Comparison of ENCODE assay signal across 18 cellular contexts in genomic region chr7:147811923-147812322, GRCh38.
DNase-seq lines count a peak whose midpoint lies in the region; ATAC-seq and TF ChIP-seq lines count a peak whose summit lies in the region.
"Had no signal": no experiment of that assay in that cellular context is flagged by ENCODE, and none has a peak within 500 bp of the region (broad histone marks: within the 10 kb centered on the region; RNA-seq: fewer than 3 reads in every experiment).

No MANE protein-coding gene starts in this region.

- no peaks in the 10 kb centered on the region for H3K36me3 ChIP-seq in mesendoderm (ENCODE audit: control insufficient read depth, insufficient read depth, low read length)
- H3K36me3 ChIP-seq in osteoblast (ENCODE audit: insufficient read depth, low read length), result no peaks in the 10 kb centered on the region
- no peaks in the 10 kb centered on the region for H3K36me3 ChIP-seq in smooth muscle cell (ENCODE audit: low read depth)
- no peaks in the 10 kb centered on the region for H3K36me3 ChIP-seq in OCI-LY7 (ENCODE audit: insufficient read depth, low read length)
- H3K36me3 ChIP-seq: BLaER1 treated with 17β-estradiol and CSF1 and Interleukin-3, amounts not matched to agents 10 nM and 100 nM had no signal

- H3K9ac ChIP-seq in mesendoderm (ENCODE audit: low read length), result no peak overlapping the region
- H3K9ac ChIP-seq in smooth muscle cell (ENCODE audit: low read depth), result no peak overlapping the region
- H3K9ac ChIP-seq: BLaER1 treated with 17β-estradiol and CSF1 and Interleukin-3, amounts not matched to agents 10 nM and 100 nM had no signal

- H4K20me1 ChIP-seq in osteoblast (ENCODE audit: insufficient read depth, low read length), result no peaks in the 10 kb centered on the region
- H4K20me1 ChIP-seq in smooth muscle cell (ENCODE audit: low read depth), result no peaks in the 10 kb centered on the region
- H4K20me1 ChIP-seq in OCI-LY7 (ENCODE audit: insufficient read depth, low read length), result no peaks in the 10 kb centered on the region
- H4K20me1 ChIP-seq: BLaER1 treated with 17β-estradiol and CSF1 and Interleukin-3, amounts not matched to agents 10 nM and 100 nM had no signal

- ATAC-seq in effector memory CD8-positive, alpha-beta T cell (replicated peaks), result no peak
- ATAC-seq: A549; CD8-positive, alpha-beta T cell had no signal

- no peak overlapping the region for H2BK120ac ChIP-seq in mesendoderm (ENCODE audit: low read depth, low read length)

- H3K27ac Mint-ChIP-seq in effector memory CD8-positive, alpha-beta T cell, result no peak overlapping the region
- H3K27ac Mint-ChIP-seq: B cell; CD4-positive, alpha-beta T cell; CD8-positive, alpha-beta T cell had no signal

- no peak overlapping the region for H3K4ac ChIP-seq in mesendoderm (ENCODE audit: low read depth, low read length)

- no peak for TF ChIP-seq CTCF in osteoblast (IDR thresholded peaks at IDR 0.05; ENCODE audit: extremely low read depth, low read depth, low read length)
- no peak for TF ChIP-seq CTCF in smooth muscle cell (IDR thresholded peaks at IDR 0.05; ENCODE audit: borderline replicate concordance, insufficient read depth, poor library complexity, severe bottlenecking)
- TF ChIP-seq CTCF in OCI-LY7 (conservative IDR thresholded peaks at IDR 0.05; ENCODE audit: low read length), result no peak

- no CpG with 5 or more reads among the region's 5 CpGs for WGBS in mesendoderm (ENCODE audit: extremely low coverage, insufficient coverage, low lambda C conversion rate)
- 48% methylated on average over 5 of the region's 5 CpGs for WGBS in smooth muscle cell (ENCODE audit: low lambda C conversion rate)

- POLR2A ChIA-PET in OCI-LY7 (lab: Charles Lee), result no interaction called here

- no peaks in the 10 kb centered on the region for H3K79me2 ChIP-seq in mesendoderm (ENCODE audit: control insufficient read depth, insufficient read depth, low read length)
- no peaks in the 10 kb centered on the region for H3K79me2 ChIP-seq in osteoblast (ENCODE audit: insufficient read depth, low read length)
- H3K79me2 ChIP-seq in smooth muscle cell (ENCODE audit: low read depth), result no peaks in the 10 kb centered on the region
- H3K79me2 ChIP-seq in OCI-LY7 (ENCODE audit: insufficient read depth, low read depth, low read length), result no peaks in the 10 kb centered on the region

- H3K4me3 ChIP-seq in mesendoderm (ENCODE audit: low read length) (no peak overlapping the region), osteoblast (ENCODE audit: insufficient read depth, low read length) (no peak overlapping the region), smooth muscle cell (no peak overlapping the region), OCI-LY7 (ENCODE audit: low read depth, low read length, poor library complexity, severe bottlenecking) (no peak overlapping the region)
- H3K4me3 ChIP-seq: A549; BLaER1 treated with 17β-estradiol and CSF1 and Interleukin-3, amounts not matched to agents 10 nM and 100 nM had no signal

- H3K27me3 ChIP-seq in mesendoderm (ENCODE audit: insufficient read depth, low read length, poor library complexity) (no peaks in the 10 kb centered on the region), osteoblast (ENCODE audit: insufficient read depth, low read length) (no peaks in the 10 kb centered on the region), smooth muscle cell (ENCODE audit: low read depth) (no peaks in the 10 kb centered on the region)
- H3K27me3 ChIP-seq: BLaER1 treated with 17β-estradiol and CSF1 and Interleukin-3, amounts not matched to agents 10 nM and 100 nM had no signal

- H2AFZ ChIP-seq in osteoblast (ENCODE audit: low read length) (no peak overlapping the region), smooth muscle cell (ENCODE audit: low read depth) (peak overlapping the region; percentile 49), OCI-LY7 (ENCODE audit: low read length) (no peak overlapping the region)

- peaks cover 5% of the 10 kb centered on the region for H3F3A ChIP-seq in smooth muscle cell (ENCODE audit: low read depth)

- H3K27ac ChIP-seq in mesendoderm (ENCODE audit: low read depth, low read length) (no peak overlapping the region), osteoblast (ENCODE audit: low read depth, low read length) (no peak overlapping the region), smooth muscle cell (ENCODE audit: low read depth) (no peak overlapping the region), OCI-LY7 (ENCODE audit: low read depth, low read length, poor library complexity, severe bottlenecking) (no peak overlapping the region)
- H3K27ac ChIP-seq: 22Rv1; A549; BLaER1 treated with 17β-estradiol and CSF1 and Interleukin-3, amounts not matched to agents 10 nM and 100 nM; C4-2B had no signal

- BruUV-seq in OCI-LY7 (replicated peaks; lab: Mats Ljungman, UMichigan), result no TSS peak

- no peaks in the 10 kb centered on the region for H3K36me3 Mint-ChIP-seq in effector memory CD8-positive, alpha-beta T cell (ENCODE audit: insufficient read depth)
- H3K36me3 Mint-ChIP-seq: CD8-positive, alpha-beta T cell had no signal

- H3K4me1 Mint-ChIP-seq in effector memory CD8-positive, alpha-beta T cell (ENCODE audit: low read depth in 2 of 2), result no peaks in the 10 kb centered on the region
- H3K4me1 Mint-ChIP-seq: B cell had no signal

- intact Hi-C loops in OCI-LY7 (cut with micrococcal nuclease; ENCODE audit: unreplicated experiment), result no loop called here

- H2AK5ac ChIP-seq in mesendoderm (ENCODE audit: low read length), result no peak overlapping the region

- H3K79me1 ChIP-seq in mesendoderm (ENCODE audit: low read length), result no peaks in the 10 kb centered on the region

- H3K18ac ChIP-seq in mesendoderm (ENCODE audit: low read length), result no peak overlapping the region

- DNase-seq in mesendoderm (no peak), osteoblast (ENCODE audit: insufficient read length, low spot score, missing footprints) (peak; percentile 47), smooth muscle cell (lab: John Stamatoyannopoulos, UW; ENCODE audit: unreplicated experiment) (no peak), OCI-LY7 (ENCODE audit: low spot score) (no peak)
- DNase-seq in activated naive CD4-positive, alpha-beta T cell treated with anti-CD3 and anti-CD28 coated beads, Interleukin-2, amount 50 U/mL, for 16 hours, result no peak
- no peak for DNase-seq in effector memory CD8-positive, alpha-beta T cell
- DNase-seq: AML-193; Caco-2; Calu3; CD4-positive, alpha-beta T cell; CD8-positive, alpha-beta T cell; DMS79 treated with DMSO at 0.1 percent for 48 hours; GF-D8 had no signal

- H4K8ac ChIP-seq in mesendoderm (ENCODE audit: low read depth, low read length), result no peak overlapping the region

- H3K9me3 ChIP-seq in osteoblast (ENCODE audit: low read depth, low read length) (no peaks in the 10 kb centered on the region), smooth muscle cell (replicated peaks; ENCODE audit: low read depth) (no peaks in the 10 kb centered on the region), OCI-LY7 (ENCODE audit: low read length) (no peaks in the 10 kb centered on the region)
- H3K9me3 ChIP-seq: A549; BLaER1 treated with 17β-estradiol and CSF1 and Interleukin-3, amounts not matched to agents 10 nM and 100 nM; Caco-2 had no signal

- no peaks in the 10 kb centered on the region for H3K9me2 ChIP-seq in OCI-LY7 (ENCODE audit: insufficient read depth, low read length)

- H3K23ac ChIP-seq in mesendoderm (ENCODE audit: low read length), result no peak overlapping the region

- H3K4me3 Mint-ChIP-seq in effector memory CD8-positive, alpha-beta T cell, result no peak overlapping the region
- H3K4me3 Mint-ChIP-seq: B cell; CD4-positive, alpha-beta T cell; CD8-positive, alpha-beta T cell had no signal

- H2BK15ac ChIP-seq in mesendoderm (replicated peaks; ENCODE audit: low read depth), result peak overlapping the region; percentile 57

- H3K27me3 Mint-ChIP-seq in effector memory CD8-positive, alpha-beta T cell, result no peaks in the 10 kb centered on the region
- H3K27me3 Mint-ChIP-seq: B cell; CD4-positive, alpha-beta T cell had no signal

- H3K4me2 ChIP-seq in mesendoderm (ENCODE audit: low read length) (no peak overlapping the region), osteoblast (ENCODE audit: insufficient read depth, low read length) (no peak overlapping the region), smooth muscle cell (no peak overlapping the region), OCI-LY7 (ENCODE audit: low read length) (no peak overlapping the region)
- H3K4me2 ChIP-seq: A549; BLaER1 treated with 17β-estradiol and CSF1 and Interleukin-3, amounts not matched to agents 10 nM and 100 nM had no signal

- H3K4me1 ChIP-seq in mesendoderm (ENCODE audit: control insufficient read depth, low read depth, low read length), result no peaks in the 10 kb centered on the region
- H3K4me1 ChIP-seq in osteoblast (ENCODE audit: insufficient read depth, low read length), result no peaks in the 10 kb centered on the region
- no peaks in the 10 kb centered on the region for H3K4me1 ChIP-seq in smooth muscle cell (ENCODE audit: low read depth)
- no peaks in the 10 kb centered on the region for H3K4me1 ChIP-seq in OCI-LY7 (ENCODE audit: insufficient read depth, low read length, poor library complexity, severe bottlenecking)
- H3K4me1 ChIP-seq: A549; BLaER1 treated with 17β-estradiol and CSF1 and Interleukin-3, amounts not matched to agents 10 nM and 100 nM; Caco-2 had no signal

- no peak overlapping the region for H2BK5ac ChIP-seq in mesendoderm (ENCODE audit: low read length)

- H3K56ac ChIP-seq in mesendoderm (ENCODE audit: low read length), result no peak overlapping the region

- peaks cover 10 to 17% of the 10 kb centered on the region in 2 donors for H3K9me3 Mint-ChIP-seq in effector memory CD8-positive, alpha-beta T cell
- H3K9me3 Mint-ChIP-seq: CD4-positive, alpha-beta T cell; CD8-positive, alpha-beta T cell had no signal

- CTCF ChIA-PET in OCI-LY7 (lab: Charles Lee; ENCODE audit: unreplicated experiment), result no interaction called here

- H4K5ac ChIP-seq in mesendoderm (ENCODE audit: low read length), result no peak overlapping the region
